In genomic region chr1:31409946-31410858, GRCh38 we compare ENCODE assay signal across 25 cellular contexts. TPM values are rescaled to one million over a fixed set of nuclear protein-coding genes. Genes with fewer than 3 reads are reported as not detected.
DNase-seq lines count a peak whose midpoint lies in the region; ATAC-seq and TF ChIP-seq lines count a peak whose summit lies in the region.
"Had no signal": no experiment of that assay in that cellular context is flagged by ENCODE, and none has a peak within 500 bp of the region (broad histone marks: within the 10 kb centered on the region; RNA-seq: fewer than 3 reads in every experiment).

No MANE protein-coding gene starts in this region.

- no peaks in the 10 kb centered on the region for H3K36me3 Mint-ChIP-seq in brain
- H3K36me3 Mint-ChIP-seq in neural crest cell (ENCODE audit: low read depth): no peaks in the 10 kb centered on the region
- H3K36me3 Mint-ChIP-seq: activated naive CD8-positive, alpha-beta T cell treated with anti-CD3 and anti-CD28 coated beads, Interleukin-2, amount 10 ng/mL, durations not matched to agents 7 days and 5 days had no signal

- peaks cover 0 to 3% (median 0%) of the 10 kb centered on the region in 5 experiments for H3K9me3 Mint-ChIP-seq in brain
- no peaks in the 10 kb centered on the region for H3K9me3 Mint-ChIP-seq in neural crest cell
- H3K9me3 Mint-ChIP-seq: activated naive CD8-positive, alpha-beta T cell treated with anti-CD3 and anti-CD28 coated beads, Interleukin-2, amount 10 ng/mL, durations not matched to agents 7 days and 5 days; natural killer cell treated with Interleukin-12 subunit alpha and Interleukin-12 subunit beta and Interleukin-15 and Interleukin-18, amount 100 ng/mL, for 72 hours; T-helper 1 cell treated with Interleukin-12 subunit alpha and Interleukin-12 subunit beta and Interleukin-4 antibody, amounts not matched to agents 30 μg/mL and 1 μg/mL, for 36 hours had no signal

- peak overlapping the region in 3 of 5 experiments; percentile 7 to 58 (median 50) for H3K27ac Mint-ChIP-seq in brain
- H3K27ac Mint-ChIP-seq in neural crest cell (ENCODE audit: unreplicated experiment): no peak overlapping the region
- H3K27ac Mint-ChIP-seq: activated naive CD8-positive, alpha-beta T cell treated with anti-CD3 and anti-CD28 coated beads, Interleukin-2, amount 10 ng/mL, durations not matched to agents 7 days and 5 days; natural killer cell treated with Interleukin-12 subunit alpha and Interleukin-12 subunit beta and Interleukin-15 and Interleukin-18, amount 100 ng/mL, for 72 hours; T-helper 1 cell treated with Interleukin-12 subunit alpha and Interleukin-12 subunit beta and Interleukin-4 antibody, amounts not matched to agents 30 μg/mL and 1 μg/mL, for 36 hours had no signal

- no peak for TF ChIP-seq CTCF in brain (conservative IDR thresholded peaks at IDR 0.05)
- TF ChIP-seq CTCF in neural crest cell (conservative IDR thresholded peaks at IDR 0.05): no peak

- H3K27me3 Mint-ChIP-seq in brain (peaks cover 10% of the 10 kb centered on the region), neural crest cell (ENCODE audit: low read depth) (peaks cover 13% of the 10 kb centered on the region)

- H3K4me3 Mint-ChIP-seq in brain (peak overlapping the region in 2 of 5 experiments; percentile 86), neural crest cell (peak overlapping the region; percentile 85)
- H3K4me3 Mint-ChIP-seq: activated naive CD8-positive, alpha-beta T cell treated with anti-CD3 and anti-CD28 coated beads, Interleukin-2, amount 10 ng/mL, durations not matched to agents 7 days and 5 days; natural killer cell treated with Interleukin-12 subunit alpha and Interleukin-12 subunit beta and Interleukin-15 and Interleukin-18, amount 100 ng/mL, for 72 hours; T-helper 1 cell treated with Interleukin-12 subunit alpha and Interleukin-12 subunit beta and Interleukin-4 antibody, amounts not matched to agents 30 μg/mL and 1 μg/mL, for 36 hours had no signal

- H3K4me1 Mint-ChIP-seq in brain (peaks cover 58% of the 10 kb centered on the region), neural crest cell (peaks cover 35% of the 10 kb centered on the region)

- DNase-seq in EH (ENCODE audit: low read depth) (peak; percentile 66), RPMI7951 (ENCODE audit: low read depth) (peak; percentile 57), neural crest cell (ENCODE audit: low read depth, low spot score) (no peak), NCI-H2227 (lab: John Stamatoyannopoulos, UW; ENCODE audit: unreplicated experiment) (no peak)
- no peak for DNase-seq in stimulated activated CD4-positive, alpha-beta T cell treated with anti-CD3 and anti-CD28 coated beads, Interleukin-2, amount 100 ng/mL, for 48 hours
- DNase-seq: activated CD4-positive, alpha-beta T cell treated with anti-CD3 and anti-CD28 coated beads for 4 hours; activated effector memory CD4-positive, alpha-beta T cell treated with anti-CD3 and anti-CD28 coated beads, Interleukin-2, amount 50 U/mL, for 16 hours; activated naive CD8-positive, alpha-beta T cell treated with anti-CD3 and anti-CD28 coated beads, Interleukin-2, amount 10 ng/mL, durations not matched to agents 7 days and 5 days; activated T-cell treated with anti-CD3 and anti-CD28 coated beads, Interleukin-2, amount 50 U/mL, for 1 hour; cerebellar nuclear complex; COR-L47; head of caudate nucleus; Kasumi-1; NCI-H187; NCI-H2171 treated with DMSO at 0.1 percent for 48 hours; NCI-H526 treated with DMSO at 0.1 percent for 48 hours; pancreas; spleen had no signal

- no peak for ATAC-seq in HG02678 (IDR thresholded peaks at IDR 0.05; ENCODE audit: unreplicated experiment)
- ATAC-seq in GM19467 (IDR thresholded peaks at IDR 0.05; ENCODE audit: unreplicated experiment): no peak
- ATAC-seq: natural killer cell treated with Interleukin-12 subunit alpha and Interleukin-12 subunit beta and Interleukin-15 and Interleukin-18, amount 100 ng/mL, for 72 hours; pancreas had no signal

RNA-seq across cellular contexts. Expression of gene SERINC2, which starts 2.8 kb away (rescaled TPM):
- 194 and 269 TPM in 2 replicates for total RNA-seq in RPMI7951 (2014; rRNA removed; shearing (Covaris generic))
- 64.8 TPM for polyA plus RNA-seq in brain (ENCODE audit: insufficient read depth, low read depth, low replicate concordance)
- total RNA-seq in neural crest cell: 20.4 and 21.4 TPM in 2 replicates

RNA-seq across cellular contexts. Expression of gene FABP3, which starts 37.3 kb away (rescaled TPM):
- total RNA-seq in RPMI7951 (2014; rRNA removed; shearing (Covaris generic)): 6.6 and 11.8 TPM in 2 replicates
- polyA plus RNA-seq in brain (ENCODE audit: insufficient read depth, low read depth, low replicate concordance): 42.1 TPM
- 13.6 and 14.0 TPM in 2 replicates for total RNA-seq in neural crest cell
- total RNA-seq: A673; activated CD8-positive, alpha-beta memory T cell treated with anti-CD3 and anti-CD28 coated beads for 36 hours; natural killer cell treated with Interleukin-12 subunit alpha and Interleukin-12 subunit beta and Interleukin-15 and Interleukin-18, amount 100 ng/mL, for 72 hours had no signal

Comparison
In these comparisons a context has a peak if more than half of its experiments do, and no peak if none do; other contexts are left out.
1. DNase-seq: peak in EH (single experiment) and RPMI7951 (single experiment); none in neural crest cell (single experiment), stimulated activated CD4-positive, alpha-beta T cell treated with anti-CD3 and anti-CD28 coated beads, Interleukin-2, amount 100 ng/mL, for 48 hours (0 of 2) and NCI-H2227 (single experiment).